ENCODE assay signal across 8 cellular contexts in the genomic region with DNA sequence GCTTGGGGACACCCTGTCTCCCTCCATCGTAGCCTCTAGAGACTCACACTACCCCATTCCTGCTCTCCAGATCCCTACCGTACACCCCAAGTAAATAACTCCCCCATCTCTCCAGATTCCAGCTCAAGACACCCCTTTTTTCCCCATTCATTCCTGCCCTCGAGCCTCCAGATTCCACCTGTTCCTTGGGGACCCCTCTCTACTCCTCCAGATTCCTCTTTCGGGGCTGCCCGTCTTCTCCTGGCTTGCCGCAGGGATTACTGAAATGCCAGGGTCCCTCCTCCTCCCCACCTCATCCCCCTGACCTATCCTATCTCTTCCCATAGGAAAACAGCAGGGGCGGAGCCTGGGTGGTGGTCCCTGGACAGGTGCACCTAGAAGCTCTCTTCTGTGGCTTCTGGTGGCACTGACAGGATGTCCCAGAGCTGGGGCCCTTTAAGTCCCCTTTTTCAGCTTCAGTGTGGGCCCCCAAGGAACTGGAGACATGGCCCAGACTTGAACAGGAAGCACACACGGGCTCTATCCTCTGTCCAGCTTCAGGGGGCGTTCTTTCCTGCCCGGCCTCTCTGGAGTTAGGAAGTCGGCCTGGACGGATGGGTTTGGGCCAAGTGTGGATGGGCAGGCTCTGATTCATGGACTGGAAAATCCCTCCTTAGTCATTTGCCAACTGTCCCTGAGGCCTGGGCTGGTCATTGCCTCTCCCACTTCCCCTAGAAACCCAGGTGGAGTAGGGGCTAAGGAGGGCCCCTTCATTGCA. TPM values are rescaled to one million over a fixed set of nuclear protein-coding genes. Genes with fewer than 3 reads are reported as not detected.
DNase-seq lines count a peak whose midpoint lies in the region; ATAC-seq, FAIRE-seq and TF ChIP-seq lines count a peak whose summit lies in the region.

No MANE protein-coding gene starts in this region.

- H3K27me3 ChIP-seq in right cardiac atrium (ENCODE audit: control insufficient read depth, insufficient read depth), result no peaks in the 10 kb centered on the region

- peaks cover 0 to 9% (median 0%) of the 10 kb centered on the region in 3 donors for H3K27me3 Mint-ChIP-seq in CD14-positive monocyte (ENCODE audit: low read depth in 3 of 3)
- no peaks in the 10 kb centered on the region for H3K27me3 Mint-ChIP-seq in activated naive CD8-positive, alpha-beta T cell treated with anti-CD3 and anti-CD28 coated beads, Interleukin-2, amount 50 U/mL, for 24 hours

- intact Hi-C loops in CD14-positive monocyte (cut with micrococcal nuclease), result loop anchor here in 1 of 2 donors (5.0 kb wide), 2 partner anchors 36 to 64 kb away; no protein-coding TSS in a partner anchor
- intact Hi-C loops in right cardiac atrium (cut with DNase I), result loop anchor here in 3 of 4 donors (5.0 kb wide), 2 partner anchors 36 to 66 kb away; no protein-coding TSS in a partner anchor

- H3K9me3 ChIP-seq in right cardiac atrium (ENCODE audit: control insufficient read depth, low read length), result no peaks in the 10 kb centered on the region

- H3K4me3 Mint-ChIP-seq in CD14-positive monocyte, result peak overlapping the region; percentile 77 to 87
- peak overlapping the region; percentile 74 for H3K4me3 Mint-ChIP-seq in activated naive CD8-positive, alpha-beta T cell treated with anti-CD3 and anti-CD28 coated beads, Interleukin-2, amount 50 U/mL, for 24 hours

- DNase-seq in CD14-positive monocyte (ENCODE audit: low spot score), result peak; percentile 61
- peak; percentile 88 for DNase-seq in HTR-8/SVneo (ENCODE audit: insufficient read length, low spot score)
- DNase-seq in activated naive CD8-positive, alpha-beta T cell treated with anti-CD3 and anti-CD28 coated beads, Interleukin-2, amount 50 U/mL, for 24 hours, result no peak
- peak; percentile 89 to 92 (median 90) for DNase-seq in right cardiac atrium
- peak; percentile 93 for DNase-seq in renal cortical epithelial cell (ENCODE audit: low read depth)

- peaks cover 31% of the 10 kb centered on the region for H3K4me1 Mint-ChIP-seq in CD14-positive monocyte
- H3K4me1 Mint-ChIP-seq in activated naive CD8-positive, alpha-beta T cell treated with anti-CD3 and anti-CD28 coated beads, Interleukin-2, amount 50 U/mL, for 24 hours, result peaks cover 21% of the 10 kb centered on the region

- H3K9me3 Mint-ChIP-seq in CD14-positive monocyte, result peaks cover 0 to 2% (median 0%) of the 10 kb centered on the region in 7 donors
- no peaks in the 10 kb centered on the region for H3K9me3 Mint-ChIP-seq in activated naive CD8-positive, alpha-beta T cell treated with anti-CD3 and anti-CD28 coated beads, Interleukin-2, amount 50 U/mL, for 24 hours

- H3K4me1 ChIP-seq in right cardiac atrium (ENCODE audit: control insufficient read depth, insufficient read depth, low read length), result peaks cover 6% of the 10 kb centered on the region

- peaks cover 2 to 9% of the 10 kb centered on the region in 2 donors for H3K36me3 Mint-ChIP-seq in CD14-positive monocyte
- H3K36me3 Mint-ChIP-seq in activated naive CD8-positive, alpha-beta T cell treated with anti-CD3 and anti-CD28 coated beads, Interleukin-2, amount 50 U/mL, for 24 hours (ENCODE audit: low read depth), result no peaks in the 10 kb centered on the region

- peak overlapping the region; percentile 97 for H3K4me3 ChIP-seq in right cardiac atrium (ENCODE audit: low read length)

- FAIRE-seq in HTR-8/SVneo (lab: Jason Lieb, UNC), result peak; percentile 52

- peak overlapping the region; percentile 74 to 93 (median 88) for H3K27ac Mint-ChIP-seq in CD14-positive monocyte
- H3K27ac Mint-ChIP-seq in activated naive CD8-positive, alpha-beta T cell treated with anti-CD3 and anti-CD28 coated beads, Interleukin-2, amount 50 U/mL, for 24 hours, result no peak overlapping the region

- 9% methylated on average over 12 of the region's 12 CpGs for WGBS in right cardiac atrium

- no peak for TF ChIP-seq CTCF in CD14-positive monocyte (IDR thresholded peaks at IDR 0.05)

- H3K27ac ChIP-seq in right cardiac atrium (ENCODE audit: low read length), result peak overlapping the region; percentile 37

- no peak for ATAC-seq in activated naive CD8-positive, alpha-beta T cell treated with anti-CD3 and anti-CD28 coated beads, Interleukin-2, amount 50 U/mL, for 24 hours
- peak; percentile 50 to 73 for ATAC-seq in right cardiac atrium
- no peak for ATAC-seq in GM19452 (IDR thresholded peaks at IDR 0.05; ENCODE audit: unreplicated experiment)
- ATAC-seq in HG03139 (IDR thresholded peaks at IDR 0.05; ENCODE audit: unreplicated experiment), result no peak
- no peak for ATAC-seq in HG02798 (IDR thresholded peaks at IDR 0.05; ENCODE audit: poor library complexity, unreplicated experiment)

RNA-seq across cellular contexts. Expression of a gene that starts 1.2 kb away (rescaled TPM):
- polyA plus RNA-seq in CD14-positive monocyte (under 1 TPM; 0.19 to 0.23 TPM), right cardiac atrium (2.3 TPM)
- total RNA-seq in right cardiac atrium (1 to 10 TPM; 3.4 to 6.4 (median 3.5) TPM), renal cortical epithelial cell (13.2 and 39.3 TPM in 2 replicates)

RNA-seq across cellular contexts. Expression of a gene that starts 22.2 kb away (rescaled TPM):
- 100 to 1,000 TPM; 132 to 156 TPM for polyA plus RNA-seq in CD14-positive monocyte
- total RNA-seq in right cardiac atrium, result 100 to 1,000 TPM in 3 of 4 donors, 10 to 100 TPM in 1; 91.3 to 121 (median 104) TPM
- 233 TPM for polyA plus RNA-seq in right cardiac atrium
- total RNA-seq in renal cortical epithelial cell, result 46.7 and 48.2 TPM in 2 replicates

RNA-seq across cellular contexts. Expression of a gene that starts 32.2 kb away (rescaled TPM):
- polyA plus RNA-seq in CD14-positive monocyte, result 1 to 10 TPM; 3.8 to 4.4 TPM
- total RNA-seq in right cardiac atrium, result 10 to 100 TPM; 14.9 to 21.2 (median 16.8) TPM
- 11.2 TPM for polyA plus RNA-seq in right cardiac atrium
- 29.0 and 33.1 TPM in 2 replicates for total RNA-seq in renal cortical epithelial cell

Comparison
In these comparisons a context has a peak if more than half of its experiments do, and no peak if none do; other contexts are left out.
1. ATAC-seq: peak in right cardiac atrium (2 of 2); none in activated naive CD8-positive, alpha-beta T cell treated with anti-CD3 and anti-CD28 coated beads, Interleukin-2, amount 50 U/mL, for 24 hours (single experiment), GM19452 (single experiment), HG03139 (single experiment) and HG02798 (single experiment).